ENCODE assay signal across 1 cellular context in genomic region chr6:165641672-165642156, GRCh38.
TF ChIP-seq lines count a peak whose summit lies in the region.

No MANE protein-coding gene starts in this region.

TF ChIP-seq in HepG2, 621 proteins besides CTCF, POLR2A, EP300 and RAD21 (continued from another document):
- TF ChIP-seq TRAFD1 (CRISPR knock-in tag; IDR thresholded peaks at IDR 0.05; ENCODE audit: borderline replicate concordance) (no peak), ZNF260 (CRISPR knock-in tag; IDR thresholded peaks at IDR 0.05; ENCODE audit: borderline replicate concordance, low read depth) (no peak), ZNF318 (CRISPR knock-in tag; IDR thresholded peaks at IDR 0.05) (peak; percentile 42; the same call in 1 of the 2 replicates), FOXP4 (CRISPR knock-in tag; IDR thresholded peaks at IDR 0.05) (no peak), HNF1A (IDR thresholded peaks at IDR 0.05; ENCODE audit: low read depth) (no peak), HNF1A (CRISPR knock-in tag; IDR thresholded peaks at IDR 0.05; ENCODE audit: borderline replicate concordance) (0 out of 2 replicates have a peak, but pooled peaks have one; percentile 17)
